Comparison of ENCODE assay signal across 1 cellular context in the genomic region with DNA sequence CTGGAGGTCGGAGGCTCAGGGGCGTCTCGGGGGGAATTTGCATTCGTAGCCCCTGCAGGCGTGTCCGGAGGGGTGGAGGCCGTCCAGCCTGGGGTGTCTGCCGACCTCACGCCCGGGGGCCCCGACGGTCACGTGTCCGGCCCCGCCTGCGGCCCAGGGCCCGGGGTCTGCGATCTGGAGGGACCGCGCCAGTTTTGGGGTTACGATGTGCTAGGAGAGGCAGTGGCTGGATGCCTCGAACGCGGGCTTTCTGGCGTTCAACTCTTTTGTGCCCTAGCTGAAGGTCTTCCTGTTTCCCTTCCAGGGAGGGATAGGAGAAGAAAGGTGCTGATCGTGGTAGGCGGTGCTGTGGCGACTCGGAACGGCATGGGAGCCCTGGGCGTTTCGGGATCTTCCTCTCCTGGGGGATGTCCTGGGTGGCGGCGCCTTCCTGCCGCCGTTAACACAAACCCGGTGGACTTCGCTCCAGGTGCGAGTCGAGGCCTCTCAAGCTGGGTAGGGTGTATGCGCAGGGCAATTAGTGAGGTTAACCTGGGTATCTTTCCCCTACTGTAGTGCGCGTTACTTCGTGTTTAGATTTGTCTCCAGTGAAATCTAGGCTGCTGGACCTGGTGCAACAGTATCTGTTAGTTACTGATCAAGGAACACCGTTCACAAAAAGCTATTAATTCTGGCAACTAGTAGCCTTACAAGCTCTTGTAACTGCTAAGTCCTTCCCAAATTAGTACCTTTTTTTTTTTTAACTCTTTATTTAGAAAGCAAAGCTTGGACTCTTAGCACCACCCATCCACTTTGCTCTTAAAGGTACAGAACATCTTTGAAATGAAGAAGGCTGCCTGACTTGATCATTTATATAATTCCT.
TF ChIP-seq lines count a peak whose summit lies in the region.

No MANE protein-coding gene starts in this region.

TF ChIP-seq in HEK293, 187 proteins besides CTCF, POLR2A, EP300 and RAD21 (continued from another document and continues in another):
- TF ChIP-seq ZXDB (tag by site-specific recombination; IDR thresholded peaks at IDR 0.05) (peak; percentile 92; the same call in 1 of the 2 replicates), MYNN (tag by site-specific recombination; IDR thresholded peaks at IDR 0.05; ENCODE audit: borderline replicate concordance) (no peak), ZNF24 (tag by site-specific recombination; IDR thresholded peaks at IDR 0.05) (no peak), IKZF3 (tag by site-specific recombination; IDR thresholded peaks at IDR 0.05) (peak; percentile 50; the same call in 1 of the 2 replicates), GLIS1 (tag by site-specific recombination; IDR thresholded peaks at IDR 0.05) (peak; percentile 60), ZNF121 (tag by site-specific recombination; IDR thresholded peaks at IDR 0.05) (no peak), ZNF221 (tag by site-specific recombination; IDR thresholded peaks at IDR 0.05; ENCODE audit: borderline replicate concordance) (no peak), ZNF10 (tag by site-specific recombination; IDR thresholded peaks at IDR 0.05) (no peak), ZBTB48 (tag by site-specific recombination; IDR thresholded peaks at IDR 0.05) (peak; percentile 84), HOXC10 (CRISPR knock-in tag; IDR thresholded peaks at IDR 0.05) (no peak), ZSCAN30 (tag by site-specific recombination; IDR thresholded peaks at IDR 0.05) (no peak), ZNF548 (tag by site-specific recombination; IDR thresholded peaks at IDR 0.05) (no peak), ZNF266 (tag by site-specific recombination; IDR thresholded peaks at IDR 0.05; ENCODE audit: low read depth) (no peak), ZNF501 (tag by site-specific recombination; IDR thresholded peaks at IDR 0.05) (peak; percentile 67; the same call in 1 of the 2 replicates), REPIN1 (tag by site-specific recombination; IDR thresholded peaks at IDR 0.05; ENCODE audit: low read depth) (no peak), ZSCAN16 (tag by site-specific recombination; IDR thresholded peaks at IDR 0.05) (no peak), ZNF843 (tag by site-specific recombination; IDR thresholded peaks at IDR 0.05) (no peak), ZNF624 (tag by site-specific recombination; IDR thresholded peaks at IDR 0.05) (no peak), ZNF610 (tag by site-specific recombination; IDR thresholded peaks at IDR 0.05; ENCODE audit: borderline replicate concordance) (no peak), ZNF654 (tag by site-specific recombination; IDR thresholded peaks at IDR 0.05; ENCODE audit: low read depth) (no peak), ZNF37A (tag by site-specific recombination; IDR thresholded peaks at IDR 0.05) (no peak), ZSCAN23 (tag by site-specific recombination; IDR thresholded peaks at IDR 0.05) (no peak)
- TF ChIP-seq, protein P1, sequence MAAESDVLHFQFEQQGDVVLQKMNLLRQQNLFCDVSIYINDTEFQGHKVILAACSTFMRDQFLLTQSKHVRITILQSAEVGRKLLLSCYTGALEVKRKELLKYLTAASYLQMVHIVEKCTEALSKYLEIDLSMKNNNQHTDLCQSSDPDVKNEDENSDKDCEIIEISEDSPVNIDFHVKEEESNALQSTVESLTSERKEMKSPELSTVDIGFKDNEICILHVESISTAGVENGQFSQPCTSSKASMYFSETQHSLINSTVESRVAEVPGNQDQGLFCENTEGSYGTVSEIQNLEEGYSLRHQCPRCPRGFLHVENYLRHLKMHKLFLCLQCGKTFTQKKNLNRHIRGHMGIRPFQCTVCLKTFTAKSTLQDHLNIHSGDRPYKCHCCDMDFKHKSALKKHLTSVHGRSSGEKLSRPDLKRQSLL (tag by site-specific recombination; IDR thresholded peaks at IDR 0.05), result no peak
- TF ChIP-seq, protein P2, sequence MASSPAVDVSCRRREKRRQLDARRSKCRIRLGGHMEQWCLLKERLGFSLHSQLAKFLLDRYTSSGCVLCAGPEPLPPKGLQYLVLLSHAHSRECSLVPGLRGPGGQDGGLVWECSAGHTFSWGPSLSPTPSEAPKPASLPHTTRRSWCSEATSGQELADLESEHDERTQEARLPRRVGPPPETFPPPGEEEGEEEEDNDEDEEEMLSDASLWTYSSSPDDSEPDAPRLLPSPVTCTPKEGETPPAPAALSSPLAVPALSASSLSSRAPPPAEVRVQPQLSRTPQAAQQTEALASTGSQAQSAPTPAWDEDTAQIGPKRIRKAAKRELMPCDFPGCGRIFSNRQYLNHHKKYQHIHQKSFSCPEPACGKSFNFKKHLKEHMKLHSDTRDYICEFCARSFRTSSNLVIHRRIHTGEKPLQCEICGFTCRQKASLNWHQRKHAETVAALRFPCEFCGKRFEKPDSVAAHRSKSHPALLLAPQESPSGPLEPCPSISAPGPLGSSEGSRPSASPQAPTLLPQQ (tag by site-specific recombination; IDR thresholded peaks at IDR 0.05), result no peak
- TF ChIP-seq, protein P3, sequence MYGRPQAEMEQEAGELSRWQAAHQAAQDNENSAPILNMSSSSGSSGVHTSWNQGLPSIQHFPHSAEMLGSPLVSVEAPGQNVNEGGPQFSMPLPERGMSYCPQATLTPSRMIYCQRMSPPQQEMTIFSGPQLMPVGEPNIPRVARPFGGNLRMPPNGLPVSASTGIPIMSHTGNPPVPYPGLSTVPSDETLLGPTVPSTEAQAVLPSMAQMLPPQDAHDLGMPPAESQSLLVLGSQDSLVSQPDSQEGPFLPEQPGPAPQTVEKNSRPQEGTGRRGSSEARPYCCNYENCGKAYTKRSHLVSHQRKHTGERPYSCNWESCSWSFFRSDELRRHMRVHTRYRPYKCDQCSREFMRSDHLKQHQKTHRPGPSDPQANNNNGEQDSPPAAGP (tag by site-specific recombination; IDR thresholded peaks at IDR 0.05), result no peak; the same call in 1 of the 2 replicates
- TF ChIP-seq, protein P4, sequence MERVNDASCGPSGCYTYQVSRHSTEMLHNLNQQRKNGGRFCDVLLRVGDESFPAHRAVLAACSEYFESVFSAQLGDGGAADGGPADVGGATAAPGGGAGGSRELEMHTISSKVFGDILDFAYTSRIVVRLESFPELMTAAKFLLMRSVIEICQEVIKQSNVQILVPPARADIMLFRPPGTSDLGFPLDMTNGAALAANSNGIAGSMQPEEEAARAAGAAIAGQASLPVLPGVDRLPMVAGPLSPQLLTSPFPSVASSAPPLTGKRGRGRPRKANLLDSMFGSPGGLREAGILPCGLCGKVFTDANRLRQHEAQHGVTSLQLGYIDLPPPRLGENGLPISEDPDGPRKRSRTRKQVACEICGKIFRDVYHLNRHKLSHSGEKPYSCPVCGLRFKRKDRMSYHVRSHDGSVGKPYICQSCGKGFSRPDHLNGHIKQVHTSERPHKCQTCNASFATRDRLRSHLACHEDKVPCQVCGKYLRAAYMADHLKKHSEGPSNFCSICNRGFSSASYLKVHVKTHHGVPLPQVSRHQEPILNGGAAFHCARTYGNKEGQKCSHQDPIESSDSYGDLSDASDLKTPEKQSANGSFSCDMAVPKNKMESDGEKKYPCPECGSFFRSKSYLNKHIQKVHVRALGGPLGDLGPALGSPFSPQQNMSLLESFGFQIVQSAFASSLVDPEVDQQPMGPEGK (tag by site-specific recombination; IDR thresholded peaks at IDR 0.05), result peak; percentile 75
- TF ChIP-seq, protein P5, sequence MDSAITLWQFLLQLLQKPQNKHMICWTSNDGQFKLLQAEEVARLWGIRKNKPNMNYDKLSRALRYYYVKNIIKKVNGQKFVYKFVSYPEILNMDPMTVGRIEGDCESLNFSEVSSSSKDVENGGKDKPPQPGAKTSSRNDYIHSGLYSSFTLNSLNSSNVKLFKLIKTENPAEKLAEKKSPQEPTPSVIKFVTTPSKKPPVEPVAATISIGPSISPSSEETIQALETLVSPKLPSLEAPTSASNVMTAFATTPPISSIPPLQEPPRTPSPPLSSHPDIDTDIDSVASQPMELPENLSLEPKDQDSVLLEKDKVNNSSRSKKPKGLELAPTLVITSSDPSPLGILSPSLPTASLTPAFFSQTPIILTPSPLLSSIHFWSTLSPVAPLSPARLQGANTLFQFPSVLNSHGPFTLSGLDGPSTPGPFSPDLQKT (IDR thresholded peaks at IDR 0.05; ENCODE audit: borderline replicate concordance, low read depth, low read length), result no peak
- TF ChIP-seq, protein P6, sequence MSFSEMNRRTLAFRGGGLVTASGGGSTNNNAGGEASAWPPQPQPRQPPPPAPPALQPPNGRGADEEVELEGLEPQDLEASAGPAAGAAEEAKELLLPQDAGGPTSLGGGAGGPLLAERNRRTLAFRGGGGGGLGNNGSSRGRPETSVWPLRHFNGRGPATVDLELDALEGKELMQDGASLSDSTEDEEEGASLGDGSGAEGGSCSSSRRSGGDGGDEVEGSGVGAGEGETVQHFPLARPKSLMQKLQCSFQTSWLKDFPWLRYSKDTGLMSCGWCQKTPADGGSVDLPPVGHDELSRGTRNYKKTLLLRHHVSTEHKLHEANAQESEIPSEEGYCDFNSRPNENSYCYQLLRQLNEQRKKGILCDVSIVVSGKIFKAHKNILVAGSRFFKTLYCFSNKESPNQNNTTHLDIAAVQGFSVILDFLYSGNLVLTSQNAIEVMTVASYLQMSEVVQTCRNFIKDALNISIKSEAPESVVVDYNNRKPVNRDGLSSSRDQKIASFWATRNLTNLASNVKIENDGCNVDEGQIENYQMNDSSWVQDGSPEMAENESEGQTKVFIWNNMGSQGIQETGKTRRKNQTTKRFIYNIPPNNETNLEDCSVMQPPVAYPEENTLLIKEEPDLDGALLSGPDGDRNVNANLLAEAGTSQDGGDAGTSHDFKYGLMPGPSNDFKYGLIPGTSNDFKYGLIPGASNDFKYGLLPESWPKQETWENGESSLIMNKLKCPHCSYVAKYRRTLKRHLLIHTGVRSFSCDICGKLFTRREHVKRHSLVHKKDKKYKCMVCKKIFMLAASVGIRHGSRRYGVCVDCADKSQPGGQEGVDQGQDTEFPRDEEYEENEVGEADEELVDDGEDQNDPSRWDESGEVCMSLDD (tag by site-specific recombination; IDR thresholded peaks at IDR 0.05), result peak; percentile 71
- TF ChIP-seq, protein P7, sequence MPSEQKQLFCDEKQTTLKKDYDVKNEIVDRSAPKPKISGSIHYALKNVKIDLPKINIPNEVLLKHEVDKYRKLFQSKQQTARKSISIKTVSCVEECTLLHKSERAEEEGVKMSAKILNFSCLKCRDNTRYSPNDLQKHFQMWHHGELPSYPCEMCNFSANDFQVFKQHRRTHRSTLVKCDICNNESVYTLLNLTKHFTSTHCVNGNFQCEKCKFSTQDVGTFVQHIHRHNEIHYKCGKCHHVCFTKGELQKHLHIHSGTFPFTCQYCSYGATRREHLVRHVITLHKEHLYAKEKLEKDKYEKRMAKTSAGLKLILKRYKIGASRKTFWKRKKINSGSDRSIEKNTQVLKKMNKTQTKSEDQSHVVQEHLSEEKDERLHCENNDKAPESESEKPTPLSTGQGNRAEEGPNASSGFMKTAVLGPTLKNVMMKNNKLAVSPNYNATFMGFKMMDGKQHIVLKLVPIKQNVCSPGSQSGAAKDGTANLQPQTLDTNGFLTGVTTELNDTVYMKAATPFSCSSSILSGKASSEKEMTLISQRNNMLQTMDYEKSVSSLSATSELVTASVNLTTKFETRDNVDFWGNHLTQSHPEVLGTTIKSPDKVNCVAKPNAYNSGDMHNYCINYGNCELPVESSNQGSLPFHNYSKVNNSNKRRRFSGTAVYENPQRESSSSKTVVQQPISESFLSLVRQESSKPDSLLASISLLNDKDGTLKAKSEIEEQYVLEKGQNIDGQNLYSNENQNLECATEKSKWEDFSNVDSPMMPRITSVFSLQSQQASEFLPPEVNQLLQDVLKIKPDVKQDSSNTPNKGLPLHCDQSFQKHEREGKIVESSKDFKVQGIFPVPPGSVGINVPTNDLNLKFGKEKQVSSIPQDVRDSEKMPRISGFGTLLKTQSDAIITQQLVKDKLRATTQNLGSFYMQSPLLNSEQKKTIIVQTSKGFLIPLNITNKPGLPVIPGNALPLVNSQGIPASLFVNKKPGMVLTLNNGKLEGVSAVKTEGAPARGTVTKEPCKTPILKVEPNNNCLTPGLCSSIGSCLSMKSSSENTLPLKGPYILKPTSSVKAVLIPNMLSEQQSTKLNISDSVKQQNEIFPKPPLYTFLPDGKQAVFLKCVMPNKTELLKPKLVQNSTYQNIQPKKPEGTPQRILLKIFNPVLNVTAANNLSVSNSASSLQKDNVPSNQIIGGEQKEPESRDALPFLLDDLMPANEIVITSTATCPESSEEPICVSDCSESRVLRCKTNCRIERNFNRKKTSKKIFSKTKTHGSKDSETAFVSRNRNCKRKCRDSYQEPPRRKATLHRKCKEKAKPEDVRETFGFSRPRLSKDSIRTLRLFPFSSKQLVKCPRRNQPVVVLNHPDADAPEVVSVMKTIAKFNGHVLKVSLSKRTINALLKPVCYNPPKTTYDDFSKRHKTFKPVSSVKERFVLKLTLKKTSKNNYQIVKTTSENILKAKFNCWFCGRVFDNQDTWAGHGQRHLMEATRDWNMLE (tag by site-specific recombination; conservative IDR thresholded peaks at IDR 0.05; ENCODE audit: low read depth), result no peak
- TF ChIP-seq, protein P8, sequence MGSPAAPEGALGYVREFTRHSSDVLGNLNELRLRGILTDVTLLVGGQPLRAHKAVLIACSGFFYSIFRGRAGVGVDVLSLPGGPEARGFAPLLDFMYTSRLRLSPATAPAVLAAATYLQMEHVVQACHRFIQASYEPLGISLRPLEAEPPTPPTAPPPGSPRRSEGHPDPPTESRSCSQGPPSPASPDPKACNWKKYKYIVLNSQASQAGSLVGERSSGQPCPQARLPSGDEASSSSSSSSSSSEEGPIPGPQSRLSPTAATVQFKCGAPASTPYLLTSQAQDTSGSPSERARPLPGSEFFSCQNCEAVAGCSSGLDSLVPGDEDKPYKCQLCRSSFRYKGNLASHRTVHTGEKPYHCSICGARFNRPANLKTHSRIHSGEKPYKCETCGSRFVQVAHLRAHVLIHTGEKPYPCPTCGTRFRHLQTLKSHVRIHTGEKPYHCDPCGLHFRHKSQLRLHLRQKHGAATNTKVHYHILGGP (tag by site-specific recombination; IDR thresholded peaks at IDR 0.05), result no peak
- TF ChIP-seq, protein P9, sequence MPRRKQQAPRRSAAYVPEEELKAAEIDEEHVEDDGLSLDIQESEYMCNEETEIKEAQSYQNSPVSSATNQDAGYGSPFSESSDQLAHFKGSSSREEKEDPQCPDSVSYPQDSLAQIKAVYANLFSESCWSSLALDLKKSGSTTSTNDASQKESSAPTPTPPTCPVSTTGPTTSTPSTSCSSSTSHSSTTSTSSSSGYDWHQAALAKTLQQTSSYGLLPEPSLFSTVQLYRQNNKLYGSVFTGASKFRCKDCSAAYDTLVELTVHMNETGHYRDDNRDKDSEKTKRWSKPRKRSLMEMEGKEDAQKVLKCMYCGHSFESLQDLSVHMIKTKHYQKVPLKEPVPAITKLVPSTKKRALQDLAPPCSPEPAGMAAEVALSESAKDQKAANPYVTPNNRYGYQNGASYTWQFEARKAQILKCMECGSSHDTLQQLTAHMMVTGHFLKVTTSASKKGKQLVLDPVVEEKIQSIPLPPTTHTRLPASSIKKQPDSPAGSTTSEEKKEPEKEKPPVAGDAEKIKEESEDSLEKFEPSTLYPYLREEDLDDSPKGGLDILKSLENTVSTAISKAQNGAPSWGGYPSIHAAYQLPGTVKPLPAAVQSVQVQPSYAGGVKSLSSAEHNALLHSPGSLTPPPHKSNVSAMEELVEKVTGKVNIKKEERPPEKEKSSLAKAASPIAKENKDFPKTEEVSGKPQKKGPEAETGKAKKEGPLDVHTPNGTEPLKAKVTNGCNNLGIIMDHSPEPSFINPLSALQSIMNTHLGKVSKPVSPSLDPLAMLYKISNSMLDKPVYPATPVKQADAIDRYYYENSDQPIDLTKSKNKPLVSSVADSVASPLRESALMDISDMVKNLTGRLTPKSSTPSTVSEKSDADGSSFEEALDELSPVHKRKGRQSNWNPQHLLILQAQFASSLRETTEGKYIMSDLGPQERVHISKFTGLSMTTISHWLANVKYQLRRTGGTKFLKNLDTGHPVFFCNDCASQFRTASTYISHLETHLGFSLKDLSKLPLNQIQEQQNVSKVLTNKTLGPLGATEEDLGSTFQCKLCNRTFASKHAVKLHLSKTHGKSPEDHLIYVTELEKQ (tag by site-specific recombination; IDR thresholded peaks at IDR 0.05; ENCODE audit: borderline replicate concordance), result no peak
